Comparison of ENCODE assay signal across 1 cellular context in the genomic region with DNA sequence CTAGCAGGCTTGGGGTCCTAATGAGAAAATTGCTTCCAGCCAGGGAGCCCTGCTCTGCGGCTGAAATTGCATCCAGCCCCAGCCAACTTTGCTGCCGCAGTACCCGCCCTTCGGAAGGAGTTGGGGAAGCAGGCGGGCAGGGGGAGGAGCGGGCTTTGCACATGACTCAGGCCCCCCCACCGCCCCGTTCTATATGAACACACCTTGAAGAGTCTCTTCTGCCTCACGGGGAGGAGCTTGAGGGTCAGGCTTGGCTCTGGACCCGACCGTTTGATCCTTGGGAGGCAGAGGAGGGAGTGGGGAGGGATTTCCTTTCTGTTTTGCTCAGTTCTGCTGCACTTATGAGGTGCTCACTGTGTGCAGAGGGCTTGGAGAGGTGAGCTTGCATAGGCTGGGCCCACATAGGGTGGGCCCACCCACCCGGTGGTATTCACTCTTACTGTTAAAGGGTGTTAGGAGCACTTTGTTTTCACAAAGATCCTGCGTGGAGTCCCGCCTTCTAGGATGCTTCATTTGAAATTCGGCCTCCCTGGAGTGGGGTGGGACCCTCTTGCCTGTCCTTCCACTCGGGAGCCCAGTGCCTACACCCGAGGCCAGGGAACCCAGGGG.
TF ChIP-seq lines count a peak whose summit lies in the region.

No MANE protein-coding gene starts in this region.

TF ChIP-seq in HEK293, 187 proteins besides CTCF, POLR2A, EP300 and RAD21 (continued from another document):
- no peak for TF ChIP-seq ELK4 (IDR thresholded peaks at IDR 0.05; ENCODE audit: borderline replicate concordance, low read depth, low read length)
- 0 out of 2 replicates have a peak, but pooled peaks have one; percentile 34 for TF ChIP-seq ZNF600 (tag by site-specific recombination; IDR thresholded peaks at IDR 0.05)
- no peak for TF ChIP-seq ZIC2 (tag by site-specific recombination; IDR thresholded peaks at IDR 0.05)
- no peak for TF ChIP-seq ZNF645 (tag by site-specific recombination; IDR thresholded peaks at IDR 0.05)
- TF ChIP-seq ZNF132 (tag by site-specific recombination; IDR thresholded peaks at IDR 0.05; ENCODE audit: borderline replicate concordance) = no peak
- no peak for TF ChIP-seq ZNF324 (tag by site-specific recombination; IDR thresholded peaks at IDR 0.05)
- no peak for TF ChIP-seq ZNF548 (tag by site-specific recombination; IDR thresholded peaks at IDR 0.05)
- no peak for TF ChIP-seq TRIM28 (IDR thresholded peaks at IDR 0.05; ENCODE audit: borderline replicate concordance, low read length)
- no peak for TF ChIP-seq ZNF837 (tag by site-specific recombination; IDR thresholded peaks at IDR 0.05)
- TF ChIP-seq ZNF37A (tag by site-specific recombination; IDR thresholded peaks at IDR 0.05) = no peak
